ENCODE assay signal across 24 cellular contexts in genomic region chr5:10235350-10235749, GRCh38. TPM values are rescaled to one million over a fixed set of nuclear protein-coding genes. Genes with fewer than 3 reads are reported as not detected.
DNase-seq lines count a peak whose midpoint lies in the region; FAIRE-seq and TF ChIP-seq lines count a peak whose summit lies in the region.
"Had no signal": no experiment of that assay in that cellular context is flagged by ENCODE, and none has a peak within 500 bp of the region (broad histone marks: within the 10 kb centered on the region; RNA-seq: fewer than 3 reads in every experiment).

No MANE protein-coding gene starts in this region.

- no peak overlapping the region for H3K27ac Mint-ChIP-seq in astrocyte (ENCODE audit: unreplicated experiment)
- no peak overlapping the region for H3K27ac Mint-ChIP-seq in MCF 10A (ENCODE audit: low read depth, unreplicated experiment)
- H3K27ac Mint-ChIP-seq: activated naive CD4-positive, alpha-beta T cell treated with anti-CD3 and anti-CD28 coated beads, Interleukin-2, amount 10 ng/mL, durations not matched to agents 7 days and 5 days; memory B cell; T-helper 2 cell treated with Interferon-gamma antibody and Interleukin-4, amounts not matched to agents 5 μg/mL and 100 μg/mL, for 36 hours had no signal

- H3K4me1 Mint-ChIP-seq in astrocyte (ENCODE audit: low read depth, unreplicated experiment) = peaks cover 4% of the 10 kb centered on the region
- no peaks in the 10 kb centered on the region for H3K4me1 Mint-ChIP-seq in MCF 10A (ENCODE audit: insufficient read depth, unreplicated experiment)
- H3K4me1 Mint-ChIP-seq: activated naive CD4-positive, alpha-beta T cell treated with anti-CD3 and anti-CD28 coated beads, Interleukin-2, amount 10 ng/mL, durations not matched to agents 7 days and 5 days; memory B cell had no signal

- no peaks in the 10 kb centered on the region for H3K9me3 ChIP-seq in astrocyte (ENCODE audit: insufficient read depth, low read depth, low read length)
- H3K9me3 ChIP-seq: BLaER1, Caco-2 had no signal

- no peak for TF ChIP-seq CTCF in astrocyte (IDR thresholded peaks at IDR 0.05; ENCODE audit: insufficient read depth, low read depth, low read length)
- TF ChIP-seq CTCF in MCF 10A (IDR thresholded peaks at IDR 0.05; ENCODE audit: unreplicated experiment) = no peak

- FAIRE-seq in astrocyte (lab: Jason Lieb, UNC) (no peak), frontal cortex (lab: Jason Lieb, UNC) (no peak)
- FAIRE-seq: endometrium had no signal

- peak overlapping the region; percentile 17 for H3K9ac ChIP-seq in astrocyte (ENCODE audit: low read length)
- H3K9ac ChIP-seq: BLaER1, KMS-11 had no signal

- no peaks in the 10 kb centered on the region for H3K27me3 ChIP-seq in astrocyte (ENCODE audit: insufficient read depth, low read length)
- H3K27me3 ChIP-seq: BLaER1, cardiac muscle cell had no signal

- H3K4me3 Mint-ChIP-seq in astrocyte (ENCODE audit: unreplicated experiment) (no peak overlapping the region), MCF 10A (ENCODE audit: unreplicated experiment) (no peak overlapping the region)
- H3K4me3 Mint-ChIP-seq: activated naive CD4-positive, alpha-beta T cell treated with anti-CD3 and anti-CD28 coated beads, Interleukin-2, amount 10 ng/mL, durations not matched to agents 7 days and 5 days; memory B cell; T-helper 2 cell treated with Interferon-gamma antibody and Interleukin-4, amounts not matched to agents 5 μg/mL and 100 μg/mL, for 36 hours had no signal

- DNase-seq in ACHN (peak; percentile 75), HK-2 (ENCODE audit: unreplicated experiment) (peak; percentile 33), astrocyte (ENCODE audit: low read depth) (peak; percentile 21), kidney tubule cell (ENCODE audit: low spot score) (peak; percentile 67), frontal cortex (ENCODE audit: low spot score in 2 of 2) (no peak), NCI-H82 treated with DMSO at 0.1 percent for 48 hours (lab: John Stamatoyannopoulos, UW; ENCODE audit: unreplicated experiment) (no peak), MCF 10A (ENCODE audit: unreplicated experiment) (no peak)
- no peak for DNase-seq in effector CD4-positive, alpha-beta T cell
- DNase-seq: activated naive CD4-positive, alpha-beta T cell treated with anti-CD3 and anti-CD28 coated beads, Interleukin-2, amount 10 ng/mL, durations not matched to agents 7 days and 5 days; amygdala; Caco-2; DND-41; head of caudate nucleus; left cardiac atrium; NCI-H187; NCI-H69; stimulated activated CD4-positive, alpha-beta T cell treated with anti-CD3 and anti-CD28 coated beads, Interleukin-1b, Interleukin-23, amount 100 ng/mL, for 48 hours had no signal

- H3K9me3 Mint-ChIP-seq in astrocyte (ENCODE audit: unreplicated experiment) (no peaks in the 10 kb centered on the region), MCF 10A (ENCODE audit: unreplicated experiment) (no peaks in the 10 kb centered on the region)
- H3K9me3 Mint-ChIP-seq: activated naive CD4-positive, alpha-beta T cell treated with anti-CD3 and anti-CD28 coated beads, Interleukin-2, amount 10 ng/mL, durations not matched to agents 7 days and 5 days; memory B cell; T-helper 2 cell treated with Interferon-gamma antibody and Interleukin-4, amounts not matched to agents 5 μg/mL and 100 μg/mL, for 36 hours had no signal

- H3K36me3 Mint-ChIP-seq in astrocyte (ENCODE audit: low read depth, unreplicated experiment) (peaks cover 11% of the 10 kb centered on the region), MCF 10A (ENCODE audit: insufficient read depth, unreplicated experiment) (peaks cover 35% of the 10 kb centered on the region)

- peaks cover 5% of the 10 kb centered on the region for H3K79me2 ChIP-seq in astrocyte (ENCODE audit: insufficient read depth, low read length)

- H2AFZ ChIP-seq in astrocyte (ENCODE audit: low read depth, low read length) = no peak overlapping the region

- H3K4me3 ChIP-seq in astrocyte (ENCODE audit: insufficient read depth, low read depth, low read length) = no peak overlapping the region
- H3K4me3 ChIP-seq: BLaER1, cardiac muscle cell, skin epidermis had no signal

- H3K4me2 ChIP-seq in astrocyte (ENCODE audit: low read length) = peak overlapping the region; percentile 17
- H3K4me2 ChIP-seq: BLaER1, KMS-11 had no signal

- no peaks in the 10 kb centered on the region for H4K20me1 ChIP-seq in astrocyte (ENCODE audit: insufficient read depth, low read length)
- H4K20me1 ChIP-seq: BLaER1 had no signal

- H3K27me3 Mint-ChIP-seq in astrocyte (ENCODE audit: low read depth, unreplicated experiment) = no peaks in the 10 kb centered on the region
- H3K27me3 Mint-ChIP-seq in MCF 10A (ENCODE audit: insufficient read depth, unreplicated experiment) = no peaks in the 10 kb centered on the region
- H3K27me3 Mint-ChIP-seq: activated naive CD4-positive, alpha-beta T cell treated with anti-CD3 and anti-CD28 coated beads, Interleukin-2, amount 10 ng/mL, durations not matched to agents 7 days and 5 days; memory B cell had no signal

- POLR2A ChIA-PET in MCF 10A (lab: Yijun Ruan, JAX) = interaction anchor here (1.3 kb wide), 1 partner anchor 32 kb away, joined by 3 read pairs; no protein-coding TSS in a partner anchor

- in situ Hi-C loops in ACHN (cut with HindIII; ENCODE audit: low pct_ligation_motif_present, low pct_unique_long_range_greater_than_20kb, low sequenced_read_pairs) = no loop called here

- intact Hi-C loops in MCF 10A (cut with micrococcal nuclease) = no loop called here

- BruUV-seq in MCF 10A (replicated peaks; lab: Mats Ljungman, UMichigan) = no TSS peak

- H3K27ac ChIP-seq in astrocyte (ENCODE audit: low read depth, low read length) = peak overlapping the region; percentile 80
- H3K27ac ChIP-seq: BLaER1, cardiac muscle cell, KMS-11, skin epidermis had no signal

- no peaks in the 10 kb centered on the region for H3K36me3 ChIP-seq in astrocyte (ENCODE audit: insufficient read depth, low read length)

- CTCF ChIA-PET in MCF 10A (lab: Yijun Ruan, JAX) = no interaction called here

- peaks cover 20% of the 10 kb centered on the region for H3K4me1 ChIP-seq in astrocyte (ENCODE audit: insufficient read depth, low read length)
- H3K4me1 ChIP-seq: BLaER1, Caco-2 had no signal

RNA-seq across cellular contexts. Expression of gene ATPSCKMT, which starts 14.3 kb away (rescaled TPM):
- 13.8 and 15.3 TPM in 2 replicates for total RNA-seq in astrocyte
- 31.0 TPM for total RNA-seq in frontal cortex
- total RNA-seq in MCF 10A (2022) = 14.4 and 15.2 TPM in 2 replicates

RNA-seq across cellular contexts. Expression of gene CCT5, which starts 14.7 kb away (rescaled TPM):
- 240 and 276 TPM in 2 replicates for total RNA-seq in astrocyte
- total RNA-seq in frontal cortex = 284 TPM
- total RNA-seq in MCF 10A (2022) = 220 and 322 TPM in 2 replicates

Comparison
In these comparisons a context has a peak if more than half of its experiments do, and no peak if none do; other contexts are left out.
1. DNase-seq: peak in ACHN (single experiment), HK-2 (single experiment), astrocyte (single experiment) and kidney tubule cell (single experiment); none in frontal cortex (0 of 2), NCI-H82 treated with DMSO at 0.1 percent for 48 hours (single experiment), MCF 10A (single experiment) and effector CD4-positive, alpha-beta T cell (single experiment).